Comparison of ENCODE assay signal across 7 cellular contexts in the genomic region with DNA sequence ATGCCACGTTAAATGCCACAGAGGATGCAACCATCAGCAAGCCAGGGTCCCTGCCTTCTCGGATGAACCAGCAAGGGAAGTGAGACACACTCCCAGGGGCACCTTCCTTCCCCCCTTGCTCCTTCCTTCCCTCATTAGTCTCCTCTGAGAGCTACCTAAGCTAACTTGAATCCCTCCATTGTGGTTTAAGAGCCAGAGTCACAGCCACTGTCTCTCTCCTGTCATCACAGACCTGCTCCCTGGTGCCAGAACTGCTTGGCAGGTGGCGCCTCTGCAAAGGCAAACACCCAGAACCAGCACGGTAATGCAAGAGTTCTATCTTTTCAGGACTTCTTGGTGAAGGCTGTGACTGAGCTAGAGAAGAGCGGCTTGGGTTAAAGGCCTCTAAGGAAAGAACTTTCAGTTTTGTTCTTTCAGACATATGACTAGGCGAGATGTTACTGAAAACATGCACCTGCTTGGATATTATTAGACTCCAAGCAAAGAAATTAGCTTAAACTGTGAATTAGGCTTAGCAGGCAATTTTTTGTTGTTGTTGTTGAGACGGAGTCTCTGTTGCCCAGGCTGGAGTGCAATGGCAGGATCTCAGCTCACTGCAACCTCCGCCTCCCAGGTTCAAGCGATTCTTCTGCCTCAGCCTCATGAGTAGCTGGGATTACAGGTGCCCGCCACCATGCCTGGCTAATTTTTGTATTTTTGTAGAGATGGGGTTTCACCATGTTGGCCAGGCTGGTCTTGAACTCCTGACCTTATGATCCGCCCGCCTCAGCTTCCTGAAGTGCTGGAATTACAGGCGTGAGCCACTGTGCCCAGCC. TPM values are rescaled to one million over a fixed set of nuclear protein-coding genes. Genes with fewer than 3 reads are reported as not detected.
DNase-seq lines count a peak whose midpoint lies in the region; ATAC-seq, FAIRE-seq and TF ChIP-seq lines count a peak whose summit lies in the region.
"Not testable (repeated sequence)": the region's sequence is repeated elsewhere in the genome, so short reads cannot be mapped to it uniquely, and the experiment has no call there.

No MANE protein-coding gene starts in this region.

- peak; percentile 14 to 20 for DNase-seq in activated CD4-positive, alpha-beta T cell treated with anti-CD3 and anti-CD28 coated beads for 4 hours
- peak; percentile 59 for DNase-seq in GM12878 (ENCODE audit: low read depth, low spot score)
- peak in 8 of 9 donors; percentile 27 to 54 (median 44) for DNase-seq in naive thymus-derived CD4-positive, alpha-beta T cell

- intact Hi-C loops in GM12878 (cut with micrococcal nuclease; ENCODE audit: unreplicated experiment), result not testable (repeated sequence)
- intact Hi-C loops in naive thymus-derived CD4-positive, alpha-beta T cell (cut with micrococcal nuclease), result loop anchor here (1.0 to 2.0 kb wide), 5 partner anchors 8 to 54 kb away; a partner anchor contains a TSS

- H3K4me2 ChIP-seq in GM12878 (ENCODE audit: control insufficient read depth, insufficient read depth), result peak overlapping the region; percentile 96

- TF ChIP-seq RAD21 in GM12878 (IDR thresholded peaks at IDR 0.05; ENCODE audit: insufficient read depth, low read depth, low read length), result peak; percentile 27; the same call in 1 of the 2 replicates

- H3K4me1 Mint-ChIP-seq in naive thymus-derived CD4-positive, alpha-beta T cell, result peaks cover 35 to 76% (median 47%) of the 10 kb centered on the region in 7 donors

- peak overlapping the region; percentile 77 to 97 (median 90) for H3K27ac Mint-ChIP-seq in naive thymus-derived CD4-positive, alpha-beta T cell

- not testable (repeated sequence) for H3K27me3 Mint-ChIP-seq in naive thymus-derived CD4-positive, alpha-beta T cell

- peak; percentile 65 for TF ChIP-seq POLR2A in GM12878 (IDR thresholded peaks at IDR 0.05; ENCODE audit: low read depth, low read length)

- RAD21 ChIA-PET in GM12878 (lab: Charles Lee; ENCODE audit: unreplicated experiment), result interaction anchor here (1.0 to 3.9 kb wide), 12 partner anchors 10 to 104 kb away, joined by 4 to 30 read pairs (median 10); a partner anchor contains a TSS

- H3K9ac ChIP-seq in GM12878 (ENCODE audit: control insufficient read depth, insufficient read depth, low read length), result peak overlapping the region; percentile 68

- H3K79me2 ChIP-seq in GM12878 (ENCODE audit: control insufficient read depth, insufficient read depth, low read length), result peaks cover 50% of the 10 kb centered on the region

- BruUV-seq in GM12878 (replicated peaks; lab: Mats Ljungman, UMichigan), result not testable (repeated sequence)

- H3K4me3 ChIP-seq in GM12878, result peak overlapping the region; percentile 63
- H3K4me3 ChIP-seq in naive thymus-derived CD4-positive, alpha-beta T cell (ENCODE audit: low read length), result peak overlapping the region; percentile 7

- H4K20me1 ChIP-seq in GM12878 (ENCODE audit: control insufficient read depth, insufficient read depth), result not testable (repeated sequence)

- H3K27me3 ChIP-seq in GM12878 (replicated peaks in 1 of 2; ENCODE audit: control insufficient read depth in 2 of 2, insufficient read depth in 2 of 2, low read length in 1 of 2); naive thymus-derived CD4-positive, alpha-beta T cell (ENCODE audit: control insufficient read depth in 2 of 2, insufficient read depth in 2 of 2, low read length in 2 of 2): not testable (repeated sequence)

- CTCF ChIA-PET in GM12878 (lab: Yijun Ruan, JAX), result interaction anchor here (0.9 to 6.5 kb wide), 19 partner anchors 8 to 202 kb away, joined by 3 to 82 read pairs (median 4); a partner anchor contains a TSS
- CTCF ChIA-PET in naive thymus-derived CD4-positive, alpha-beta T cell (lab: Charles Lee), result interaction anchor here (0.6 to 1.9 kb wide), 7 partner anchors 10 to 93 kb away, joined by 3 to 8 read pairs (median 5); no protein-coding TSS in a partner anchor

- POLR2A ChIA-PET in GM12878 (lab: Charles Lee), result interaction anchor here (0.5 to 5.6 kb wide), 15 partner anchors 9 to 1566 kb away, joined by 3 to 73 read pairs (median 4); a partner anchor contains a TSS
- POLR2A ChIA-PET in naive thymus-derived CD4-positive, alpha-beta T cell (lab: Charles Lee), result interaction anchor here (0.9 to 2.9 kb wide), 8 partner anchors 9 to 57 kb away, joined by 4 to 21 read pairs (median 5); a partner anchor contains a TSS

- H2AFZ ChIP-seq in GM12878 (ENCODE audit: control insufficient read depth, low read depth, low read length), result peak overlapping the region; percentile 70

- 46% methylated on average over 13 of the region's 13 CpGs for WGBS in GM12878 (ENCODE audit: insufficient coverage, insufficient replicate concordance, low lambda C conversion rate, missing lambda C conversion rate)

- in situ Hi-C loops in GM12878 (cut with MboI), result not testable (repeated sequence)

- H3K27ac ChIP-seq in GM12878 (ENCODE audit: control insufficient read depth, insufficient read depth), result peak overlapping the region; percentile 96
- H3K27ac ChIP-seq in naive thymus-derived CD4-positive, alpha-beta T cell (ENCODE audit: low read depth, low read length), result peak overlapping the region; percentile 64

- ATAC-seq in GM18499 (IDR thresholded peaks at IDR 0.05; ENCODE audit: insufficient read depth, unreplicated experiment), result peak; percentile 61
- peak; percentile 69 for ATAC-seq in GM19467 (IDR thresholded peaks at IDR 0.05; ENCODE audit: unreplicated experiment)
- ATAC-seq in HG02885 (IDR thresholded peaks at IDR 0.05; ENCODE audit: poor library complexity, unreplicated experiment), result peak; percentile 77
- ATAC-seq in HG03571 (IDR thresholded peaks at IDR 0.05; ENCODE audit: unreplicated experiment), result peak; percentile 67
- peak; percentile 87 for ATAC-seq in GM12878
- ATAC-seq in naive thymus-derived CD4-positive, alpha-beta T cell, result peak; percentile 82

- TF ChIP-seq EP300 in GM12878 (IDR thresholded peaks at IDR 0.05; ENCODE audit: borderline replicate concordance in 1 of 2, control insufficient read depth in 1 of 2, low read depth in 2 of 2, low read length in 2 of 2), result peak in 1 of 2 experiments; percentile 9; a peak in 1 of 4 replicates

- H3K36me3 ChIP-seq in GM12878 (ENCODE audit: control insufficient read depth in 2 of 2, insufficient read depth in 2 of 2, low read length in 1 of 2); naive thymus-derived CD4-positive, alpha-beta T cell (ENCODE audit: control insufficient read depth in 2 of 3, insufficient read depth in 3 of 3, low read length in 3 of 3): not testable (repeated sequence)

- peaks cover 30% of the 10 kb centered on the region for H3K4me1 ChIP-seq in GM12878 (ENCODE audit: control insufficient read depth, insufficient read depth, low read length)
- peaks cover 18 to 33% of the 10 kb centered on the region in 2 donors for H3K4me1 ChIP-seq in naive thymus-derived CD4-positive, alpha-beta T cell (ENCODE audit: control insufficient read depth in 2 of 2, insufficient read depth in 2 of 2, low read length in 2 of 2)

- H3K4me3 Mint-ChIP-seq in naive thymus-derived CD4-positive, alpha-beta T cell, result peak overlapping the region; percentile 60 to 92 (median 78)

- H3K9me3 Mint-ChIP-seq in naive thymus-derived CD4-positive, alpha-beta T cell, result not testable (repeated sequence)

- H3K9me3 ChIP-seq in GM12878 (replicated peaks; ENCODE audit: control insufficient read depth, insufficient read depth, low read length); naive thymus-derived CD4-positive, alpha-beta T cell (ENCODE audit: control insufficient read depth in 2 of 3, low read length in 3 of 3): not testable (repeated sequence)

- 0 out of 6 replicates have a peak, but pooled peaks of 1 of the 3 experiments have one; percentile 6 for TF ChIP-seq CTCF in GM12878 (IDR thresholded peaks at IDR 0.05 in 2 of 3, conservative IDR thresholded peaks at IDR 0.05 in 1 of 3; ENCODE audit: control insufficient read depth in 2 of 3, extremely low read depth in 1 of 3, insufficient read depth in 1 of 3, low read depth in 3 of 3, low read length in 3 of 3)

- peak; percentile 71 for FAIRE-seq in GM12878 (lab: Jason Lieb, UNC)

- H3K36me3 Mint-ChIP-seq in naive thymus-derived CD4-positive, alpha-beta T cell, result peaks cover 5 to 56% (median 11%) of the 10 kb centered on the region in 5 donors

- SMC1A ChIA-PET in GM12878 (lab: Charles Lee; ENCODE audit: uncharacterized antibody, unreplicated experiment), result interaction anchor here (0.9 to 5.6 kb wide), 18 partner anchors 9 to 101 kb away, joined by 3 to 60 read pairs (median 9); a partner anchor contains a TSS

TF ChIP-seq in GM12878, 131 proteins besides CTCF, POLR2A, EP300 and RAD21 (continues in another document):
- TF ChIP-seq CHD2 (IDR thresholded peaks at IDR 0.05; ENCODE audit: borderline replicate concordance, low read depth, low read length), result 0 out of 2 replicates have a peak, but pooled peaks have one; percentile 38
- TF ChIP-seq EED (IDR thresholded peaks at IDR 0.05; ENCODE audit: low read depth), result peak; percentile 41; the same call in 1 of the 2 replicates

RNA-seq across cellular contexts. Expression of a gene that starts 8.8 kb away (rescaled TPM):
- 60.0 and 65.4 TPM in 2 replicates for total RNA-seq in GM12878 (2013; cell fraction: nucleolus; rRNA removed)
- 7.5 and 10.8 TPM in 2 replicates for total RNA-seq in GM12878 (2014; rRNA removed)
- 6.4 and 7.6 TPM in 2 replicates for total RNA-seq in GM12878 (2014; rRNA removed; fragmentation: Illumina TruSeq; extraction: Trizol)
- total RNA-seq in GM12878 (2021), result 16.8 and 17.1 TPM in 2 replicates
- polyA plus RNA-seq in GM12878 (2011; ENCODE audit: low read depth), result 11.6 TPM
- 6.4 and 7.3 TPM in 2 replicates for polyA plus RNA-seq in GM12878 (2011; rRNA removed)
- 5.5 and 5.6 TPM in 2 replicates for polyA plus RNA-seq in GM12878 (2011; cell fraction: cytosol; rRNA removed)
- polyA plus RNA-seq in GM12878 (2011; cell fraction: nucleus; rRNA removed), result 14.1 and 15.5 TPM in 2 replicates
- 9.2 and 15.8 TPM in 2 replicates for polyA plus RNA-seq in GM12878 (2012)
- 6.5 and 6.7 TPM in 2 replicates for polyA plus RNA-seq in GM12878 (2014; fragmentation: Illumina TruSeq; extraction: Trizol)
- polyA plus RNA-seq in GM12878 (2014; fragmentation: Nextera tagmentation; extraction: Ambion mirVana), result 1 to 10 TPM; 2.6 to 3.4 TPM
- polyA plus RNA-seq in GM12878 (2014; rRNA removed), result 7.7 and 10.7 TPM in 2 replicates
- 10 to 100 TPM; 17.9 to 19.2 TPM for polyA plus RNA-seq in GM12878 (2016; fragmentation: Nextera tagmentation; extraction: Ambion mirVana)
- polyA minus RNA-seq in GM12878 (2011; rRNA and poly(A)+ RNA removed), result 10.5 and 16.0 TPM in 2 replicates
- polyA minus RNA-seq in GM12878 (2011; cell fraction: cytosol; rRNA and poly(A)+ RNA removed), result 2.0 and 3.5 TPM in 2 replicates
- 10.5 and 17.7 TPM in 2 replicates for polyA minus RNA-seq in GM12878 (2011; cell fraction: nucleus; rRNA and poly(A)+ RNA removed)
- total RNA-seq in naive thymus-derived CD4-positive, alpha-beta T cell, result 100 to 1,000 TPM in 1 of 5 experiments, 10 to 100 TPM in 4; 52.6 to 110 (median 62.9) TPM
- 10 to 100 TPM; 15.7 to 19.7 TPM for polyA plus RNA-seq in naive thymus-derived CD4-positive, alpha-beta T cell

Comparison
In these comparisons a context has a peak if more than half of its experiments do, and no peak if none do; other contexts are left out.
1. Peak in every context shown above with its lines: DNase-seq, ATAC-seq, H3K4me3 ChIP-seq and H3K27ac ChIP-seq.